In the genomic region with DNA sequence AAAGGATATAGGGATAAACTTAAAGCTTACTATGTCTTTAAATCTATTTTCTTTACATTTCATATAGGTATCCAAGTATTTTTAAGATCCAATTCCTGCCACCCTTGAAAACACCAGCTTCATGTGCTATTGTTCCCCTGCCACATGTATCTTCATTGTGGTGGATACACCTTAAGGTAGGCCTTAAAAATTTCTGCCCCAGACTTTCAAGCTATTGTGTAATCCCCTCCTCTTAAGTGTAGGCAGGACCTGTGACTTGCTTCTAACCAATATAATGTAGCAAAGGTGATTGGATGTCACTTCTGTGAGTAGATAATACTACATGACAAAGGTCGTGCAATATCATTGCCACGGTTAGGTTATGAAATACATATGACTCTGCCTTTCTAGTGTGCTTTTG, we compare ENCODE assay signal across 2 cellular contexts.
TF ChIP-seq lines count a peak whose summit lies in the region.

No MANE protein-coding gene starts in this region.

TF ChIP-seq in HepG2, 621 proteins besides CTCF, POLR2A, EP300 and RAD21:
- TF ChIP-seq MTF2 (CRISPR knock-in tag; IDR thresholded peaks at IDR 0.05; ENCODE audit: borderline replicate concordance) (no peak), CEBPB (IDR thresholded peaks at IDR 0.05; ENCODE audit: borderline replicate concordance, low read depth, low read length) (peak; percentile 64), HDAC6 (IDR thresholded peaks at IDR 0.05; ENCODE audit: low read depth, low read length) (no peak)

TF ChIP-seq in H1, 55 proteins besides CTCF, POLR2A, EP300 and RAD21:
- TF ChIP-seq JUND (IDR thresholded peaks at IDR 0.05; ENCODE audit: low read length) (no peak), TAF7 (optimal IDR thresholded peaks at IDR 0.05; ENCODE audit: borderline replicate concordance, low read depth, low read length) (no peak), KDM1A (IDR thresholded peaks at IDR 0.05; ENCODE audit: borderline replicate concordance, low read length) (no peak), NRF1 (IDR thresholded peaks at IDR 0.05; ENCODE audit: low read depth, low read length) (no peak)
